24 cellular contexts compared by ENCODE assay signal in the genomic region with DNA sequence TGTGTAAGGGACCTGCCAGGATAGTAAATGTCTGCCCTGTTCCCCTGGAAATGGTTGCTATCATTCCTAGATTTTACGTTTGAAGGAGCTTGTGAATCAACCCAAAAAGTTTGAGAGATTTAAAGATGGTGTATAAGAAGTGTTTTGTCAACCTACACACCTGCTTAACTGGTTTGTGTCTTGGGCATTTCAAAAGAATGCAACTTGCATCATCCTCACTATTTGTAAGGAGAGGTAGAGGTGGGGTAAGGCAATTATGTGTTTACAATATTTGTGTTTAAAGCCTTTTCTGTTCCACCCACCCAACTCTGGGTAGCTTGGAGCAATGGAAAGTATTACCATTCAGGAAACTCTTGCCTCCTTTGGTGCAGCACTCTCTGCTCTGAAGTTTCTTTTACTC.
DNase-seq lines count a peak whose midpoint lies in the region; ATAC-seq, FAIRE-seq and TF ChIP-seq lines count a peak whose summit lies in the region.
"Had no signal": no experiment of that assay in that cellular context is flagged by ENCODE, and none has a peak within 500 bp of the region (broad histone marks: within the 10 kb centered on the region; RNA-seq: fewer than 3 reads in every experiment).

No MANE protein-coding gene starts in this region.

- H3K27ac Mint-ChIP-seq in osteocyte (ENCODE audit: unreplicated experiment) = no peak overlapping the region
- H3K27ac Mint-ChIP-seq: CD14-positive monocyte; CD4-positive, alpha-beta T cell; CD8-positive, alpha-beta T cell had no signal

- H3K36me3 Mint-ChIP-seq in activated T-cell treated with anti-CD3 and anti-CD28 coated beads, Interleukin-2, amount 50 U/mL, for 4 hours (ENCODE audit: insufficient read depth) = no peaks in the 10 kb centered on the region
- H3K36me3 Mint-ChIP-seq in osteocyte (ENCODE audit: unreplicated experiment) = no peaks in the 10 kb centered on the region
- H3K36me3 Mint-ChIP-seq: CD14-positive monocyte; CD8-positive, alpha-beta T cell had no signal

- no peak overlapping the region for H3K18ac ChIP-seq in H1 (ENCODE audit: extremely low read depth, low read length)

- H3K23ac ChIP-seq in H1 (ENCODE audit: insufficient read length) = no peak overlapping the region

- H3K9me3 ChIP-seq in H1 (ENCODE audit: insufficient read depth in 2 of 2, low read depth in 1 of 2, low read length in 1 of 2) (no peaks in the 10 kb centered on the region), gastroesophageal sphincter (no peaks in the 10 kb centered on the region)
- H3K9me3 ChIP-seq: BE2C, BLaER1, Caco-2 had no signal

- H2BK15ac ChIP-seq in H1 (ENCODE audit: low read length) = no peak overlapping the region

- H4K91ac ChIP-seq in H1 (replicated peaks; ENCODE audit: insufficient read length, low read length) = no peak overlapping the region

- no peak overlapping the region for H2BK120ac ChIP-seq in H1 (replicated peaks; ENCODE audit: low read depth, low read length)

- TF ChIP-seq EP300 in H1 (IDR thresholded peaks at IDR 0.05; ENCODE audit: borderline replicate concordance in 1 of 2, low read depth in 2 of 2, low read length in 2 of 2) = no peak
- TF ChIP-seq EP300 in gastroesophageal sphincter (IDR thresholded peaks at IDR 0.05) = no peak

- no peak overlapping the region for H3K27ac ChIP-seq in H1 (ENCODE audit: low read depth, low read length)
- H3K27ac ChIP-seq in gastroesophageal sphincter = peak overlapping the region in 3 of 4 donors; percentile 21 to 54 (median 41)
- H3K27ac ChIP-seq: BLaER1 had no signal

- no peaks in the 10 kb centered on the region for H3K23me2 ChIP-seq in H1 (ENCODE audit: low read depth, low read length)

- no peaks in the 10 kb centered on the region for H3K4me1 ChIP-seq in H1 (replicated peaks in 1 of 4; ENCODE audit: control insufficient read depth in 3 of 4, insufficient read depth in 4 of 4, low read length in 3 of 4)
- peaks cover 0 to 21% (median 2%) of the 10 kb centered on the region in 3 donors for H3K4me1 ChIP-seq in gastroesophageal sphincter
- H3K4me1 ChIP-seq: BE2C, BLaER1 had no signal

- H2BK5ac ChIP-seq in H1 (ENCODE audit: low read depth, low read length) = no peak overlapping the region

- CTCF ChIA-PET in H1 (lab: Charles Lee; ENCODE audit: partially characterized antibody) = interaction anchor here (0.6 to 0.7 kb wide), 3 partner anchors 8 to 473 kb away, joined by 3 to 4 read pairs (median 3); no protein-coding TSS in a partner anchor

- H2BK12ac ChIP-seq in H1 (ENCODE audit: low read depth, low read length) = no peak overlapping the region

- FAIRE-seq in H1 (lab: Jason Lieb, UNC) = no peak
- FAIRE-seq: A204.1, D721Med, G401.6, GM12891, GM19239 had no signal

- H3K27me3 ChIP-seq in H1 (replicated peaks in 1 of 4; ENCODE audit: control insufficient read depth in 3 of 4, extremely low read depth in 1 of 4, insufficient read depth in 3 of 4, low read length in 3 of 4) = no peaks in the 10 kb centered on the region
- H3K27me3 ChIP-seq in gastroesophageal sphincter = no peaks in the 10 kb centered on the region
- H3K27me3 ChIP-seq: BE2C, BLaER1 had no signal

- ATAC-seq in esophagus mucosa (peak; percentile 26), gastroesophageal sphincter (no peak), GM21526 (IDR thresholded peaks at IDR 0.05; ENCODE audit: low FRiP score, unreplicated experiment) (no peak)
- ATAC-seq in activated T-cell treated with anti-CD3 and anti-CD28 coated beads, Interleukin-2, amount 50 U/mL, for 4 hours = no peak
- ATAC-seq: CD8-positive, alpha-beta T cell had no signal

- TF ChIP-seq RAD21 in H1 (IDR thresholded peaks at IDR 0.05 in 1 of 2, conservative IDR thresholded peaks at IDR 0.05 in 1 of 2; ENCODE audit: low read depth in 2 of 2, low read length in 2 of 2) = no peak

- H2BK20ac ChIP-seq in H1 (ENCODE audit: low read length) = no peak overlapping the region

- 86% methylated on average over 1 of the region's 1 CpG; no CpG with 5 or more reads in 1 of the 2 experiments for WGBS in H1 (ENCODE audit: extremely low coverage in 1 of 2, insufficient coverage in 1 of 2, insufficient read length in 1 of 2, insufficient replicate concordance in 2 of 2, low coverage in 1 of 2, low lambda C conversion rate in 2 of 2, missing lambda C conversion rate in 1 of 2), 2 experiments
- 77 to 100% methylated on average over 1 of the region's 1 CpG for WGBS in gastroesophageal sphincter (ENCODE audit: low coverage in 1 of 2), 2 donors

- no peak overlapping the region for H3K14ac ChIP-seq in H1 (ENCODE audit: insufficient read length)

- no peaks in the 10 kb centered on the region for H3K27me3 Mint-ChIP-seq in activated T-cell treated with anti-CD3 and anti-CD28 coated beads, Interleukin-2, amount 50 U/mL, for 4 hours (ENCODE audit: low read depth)
- H3K27me3 Mint-ChIP-seq in osteocyte (ENCODE audit: unreplicated experiment) = no peaks in the 10 kb centered on the region
- H3K27me3 Mint-ChIP-seq: CD4-positive, alpha-beta T cell had no signal

- no peaks in the 10 kb centered on the region for H4K20me1 ChIP-seq in H1 (replicated peaks in 1 of 2; ENCODE audit: control insufficient read depth in 1 of 2, insufficient read depth in 2 of 2, low read length in 2 of 2)
- H4K20me1 ChIP-seq: BLaER1 had no signal

- no peak overlapping the region for H3K56ac ChIP-seq in H1 (replicated peaks; ENCODE audit: insufficient read length, low read depth, low read length)

- DNase-seq in H1 (ENCODE audit: low read depth in 1 of 2, low spot score in 2 of 2) = no peak
- no peak for DNase-seq in NCI-H187 (lab: John Stamatoyannopoulos, UW)
- no peak for DNase-seq in activated T-cell treated with anti-CD3 and anti-CD28 coated beads, Interleukin-2, amount 50 U/mL, for 4 hours
- no peak for DNase-seq in osteocyte (ENCODE audit: extremely low spot score, unreplicated experiment)
- DNase-seq: 8988T; ACHN; BE2C; C1 segment of cervical spinal cord; Caco-2; Calu3; CD4-positive, alpha-beta T cell; CD8-positive, alpha-beta T cell; DMS79 treated with DMSO at 0.1 percent for 48 hours; GF-D8 had no signal

- H3K9me3 Mint-ChIP-seq in activated T-cell treated with anti-CD3 and anti-CD28 coated beads, Interleukin-2, amount 50 U/mL, for 4 hours = no peaks in the 10 kb centered on the region
- H3K9me3 Mint-ChIP-seq in osteocyte (ENCODE audit: unreplicated experiment) = no peaks in the 10 kb centered on the region
- H3K9me3 Mint-ChIP-seq: CD4-positive, alpha-beta T cell; CD8-positive, alpha-beta T cell had no signal

- TF ChIP-seq CTCF in H1 (IDR thresholded peaks at IDR 0.05; ENCODE audit: control extremely low read depth in 1 of 3, insufficient read depth in 1 of 3, low read depth in 1 of 3, low read length in 3 of 3) = no peak
- TF ChIP-seq CTCF in gastroesophageal sphincter (IDR thresholded peaks at IDR 0.05) = no peak
- TF ChIP-seq CTCF in osteocyte (IDR thresholded peaks at IDR 0.05) = no peak

- H2AK5ac ChIP-seq in H1 (ENCODE audit: low read depth, low read length) = no peak overlapping the region

- H3K9ac ChIP-seq in H1 (replicated peaks in 1 of 4; ENCODE audit: extremely low read depth in 1 of 4, low read depth in 3 of 4, low read length in 3 of 4) = no peak overlapping the region
- H3K9ac ChIP-seq: BLaER1 had no signal

- H3K4me3 ChIP-seq in H1 (ENCODE audit: extremely low read depth in 1 of 4, insufficient read depth in 2 of 4, low read depth in 3 of 4, low read length in 4 of 4) (no peak overlapping the region), gastroesophageal sphincter (no peak overlapping the region)
- H3K4me3 ChIP-seq: BLaER1 had no signal

- no peak overlapping the region for H4K5ac ChIP-seq in H1 (ENCODE audit: insufficient read length, low read depth, low read length)

- no peak overlapping the region for H3K4ac ChIP-seq in H1 (replicated peaks; ENCODE audit: insufficient read length, low read depth, low read length)

- H3K79me1 ChIP-seq in H1 (ENCODE audit: low read depth, low read length) = no peaks in the 10 kb centered on the region

- no peak overlapping the region for H4K8ac ChIP-seq in H1 (ENCODE audit: extremely low read depth, insufficient read depth, low read length)

- H3K4me1 Mint-ChIP-seq in activated T-cell treated with anti-CD3 and anti-CD28 coated beads, Interleukin-2, amount 50 U/mL, for 4 hours (ENCODE audit: low read depth) = no peaks in the 10 kb centered on the region
- H3K4me1 Mint-ChIP-seq in osteocyte (ENCODE audit: unreplicated experiment) = peaks cover 4% of the 10 kb centered on the region
- H3K4me1 Mint-ChIP-seq: CD14-positive monocyte had no signal

- POLR2A ChIA-PET in H1 (lab: Charles Lee; ENCODE audit: partially characterized antibody) = no interaction called here

- no peak overlapping the region for H3K4me3 Mint-ChIP-seq in activated T-cell treated with anti-CD3 and anti-CD28 coated beads, Interleukin-2, amount 50 U/mL, for 4 hours
- no peak overlapping the region for H3K4me3 Mint-ChIP-seq in osteocyte (ENCODE audit: unreplicated experiment)
- H3K4me3 Mint-ChIP-seq: CD14-positive monocyte; CD4-positive, alpha-beta T cell; CD8-positive, alpha-beta T cell had no signal

- H3K79me2 ChIP-seq in H1 (ENCODE audit: control insufficient read depth in 1 of 2, insufficient read depth in 2 of 2, low read length in 2 of 2) = no peaks in the 10 kb centered on the region

- TF ChIP-seq POLR2A in H1 (IDR thresholded peaks at IDR 0.05; ENCODE audit: control extremely low read depth in 1 of 2, low read depth in 2 of 2, low read length in 2 of 2) = no peak
- no peak for TF ChIP-seq POLR2A in gastroesophageal sphincter (IDR thresholded peaks at IDR 0.05)

- H3K4me2 ChIP-seq in H1 (ENCODE audit: insufficient read depth in 1 of 2, low read depth in 2 of 2, low read length in 2 of 2) = no peak overlapping the region
- H3K4me2 ChIP-seq: BLaER1 had no signal

- peak overlapping the region; percentile 31; the same call in 1 of the 2 replicates for H2AFZ ChIP-seq in H1 (ENCODE audit: low read length)

- H3K36me3 ChIP-seq in H1 (ENCODE audit: control insufficient read depth in 2 of 4, insufficient read depth in 4 of 4, low read length in 3 of 4) (no peaks in the 10 kb centered on the region), gastroesophageal sphincter (no peaks in the 10 kb centered on the region)
- H3K36me3 ChIP-seq: BE2C, BLaER1 had no signal

TF ChIP-seq in H1, 55 proteins besides CTCF, POLR2A, EP300 and RAD21 (continues in another document):
- TF ChIP-seq RBBP5 (IDR thresholded peaks at IDR 0.05; ENCODE audit: borderline replicate concordance, low read depth, low read length) (no peak), CBX5 (IDR thresholded peaks at IDR 0.05; ENCODE audit: low read depth, low read length) (no peak), SUZ12 (IDR thresholded peaks at IDR 0.05; ENCODE audit: low read length) (no peak), HDAC2 (IDR thresholded peaks at IDR 0.05; ENCODE audit: borderline replicate concordance in 1 of 2, low read depth in 2 of 2, low read length in 2 of 2) (no peak), KDM1A (IDR thresholded peaks at IDR 0.05; ENCODE audit: borderline replicate concordance, low read length) (no peak), SRF (IDR thresholded peaks at IDR 0.05; ENCODE audit: low read depth, low read length) (no peak), CBX8 (IDR thresholded peaks at IDR 0.05; ENCODE audit: borderline replicate concordance, low read depth, low read length) (no peak), SIX5 (IDR thresholded peaks at IDR 0.05; ENCODE audit: low read depth, low read length) (no peak), NRF1 (IDR thresholded peaks at IDR 0.05; ENCODE audit: low read depth, low read length) (no peak), POU5F1 (IDR thresholded peaks at IDR 0.05; ENCODE audit: low read depth, low read length) (no peak)
